29 cellular contexts compared by ENCODE assay signal in the genomic region with DNA sequence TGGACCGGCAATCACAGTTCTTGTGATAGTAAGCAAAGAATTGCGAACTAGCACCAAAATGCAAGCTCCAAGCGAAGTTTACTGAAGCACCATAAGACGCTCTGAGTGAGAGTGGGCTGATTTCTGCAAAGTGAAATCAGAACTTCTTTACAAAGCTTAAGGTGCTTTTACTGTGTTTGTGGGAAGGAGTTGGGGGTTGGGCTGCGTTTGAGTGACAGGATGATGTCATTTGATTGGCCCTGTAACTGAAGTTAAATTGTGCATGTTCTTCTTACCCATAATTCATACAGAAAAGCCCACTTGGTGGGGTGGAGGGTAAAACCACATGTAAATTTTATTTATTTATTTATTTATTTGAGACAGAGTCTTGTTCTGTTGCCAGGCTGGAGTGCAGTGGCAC.
"Had no signal": no experiment of that assay in that cellular context is flagged by ENCODE, and none has a peak within 500 bp of the region (broad histone marks: within the 10 kb centered on the region; RNA-seq: fewer than 3 reads in every experiment).

No MANE protein-coding gene starts in this region.

- H3K4me1 Mint-ChIP-seq: naive thymus-derived CD8-positive, alpha-beta T cell; nephron; stimulated activated effector memory CD8-positive, alpha-beta T cell treated with anti-CD3 and anti-CD28 coated beads, Interleukin-12 subunit alpha, Interleukin-12 subunit beta, amount 100 ng/mL, for 72 hours had no signal

- H3K27ac ChIP-seq: left lung, lower lobe of right lung, pancreas, prostate gland, sigmoid colon, spleen, suprapubic skin, thoracic aorta, tibial artery, upper lobe of right lung had no signal

- H3K27me3 Mint-ChIP-seq: naive thymus-derived CD8-positive, alpha-beta T cell; stimulated activated naive CD8-positive, alpha-beta T cell treated with anti-CD3 and anti-CD28 coated beads, Interleukin-15, Interleukin-2, amounts not matched to agents 100 ng/mL and 50 ng/mL, for 24 hours had no signal

- H3K36me3 Mint-ChIP-seq: stimulated activated effector memory CD8-positive, alpha-beta T cell treated with anti-CD3 and anti-CD28 coated beads, Interleukin-12 subunit alpha, Interleukin-12 subunit beta, amount 100 ng/mL, for 72 hours had no signal

- H3K27me3 ChIP-seq: left lung, pancreas, sigmoid colon, spleen, suprapubic skin, tibial artery, upper lobe of right lung had no signal

- H3K9me3 Mint-ChIP-seq: nephron had no signal

- H3K4me3 ChIP-seq: left lung, lower lobe of right lung, pancreas, prostate gland, sigmoid colon, spleen, suprapubic skin, thoracic aorta, tibial artery, upper lobe of right lung had no signal

- H3K4me1 ChIP-seq: left lung, lower lobe of right lung, pancreas, prostate gland, sigmoid colon, spleen, suprapubic skin, tibial artery, upper lobe of right lung had no signal

- DNase-seq: hippocampal formation; kidney glomerular epithelial cell; left colon; left lung; lower lobe of right lung; mammary epithelial cell; mesenchymal stem cell; naive thymus-derived CD8-positive, alpha-beta T cell; nucleus accumbens; pancreas; posterior cingulate gyrus; retina; right cardiac atrium; sigmoid colon; small intestine; spleen; stimulated activated CD4-positive, alpha-beta T cell treated with anti-CD3 and anti-CD28 coated beads, Interleukin-4, amount 100 ng/mL, for 24 hours; stimulated activated naive CD4-positive, alpha-beta T cell; tibial artery; trophoblast cell; upper lobe of right lung had no signal

- H3K9me3 ChIP-seq: left lung, lower lobe of right lung, pancreas, prostate gland, sigmoid colon, suprapubic skin, thoracic aorta, tibial artery, upper lobe of right lung had no signal

- H3K4me3 Mint-ChIP-seq: naive thymus-derived CD8-positive, alpha-beta T cell; nephron; stimulated activated effector memory CD8-positive, alpha-beta T cell treated with anti-CD3 and anti-CD28 coated beads, Interleukin-12 subunit alpha, Interleukin-12 subunit beta, amount 100 ng/mL, for 72 hours; stimulated activated naive CD8-positive, alpha-beta T cell treated with anti-CD3 and anti-CD28 coated beads, Interleukin-15, Interleukin-2, amounts not matched to agents 100 ng/mL and 50 ng/mL, for 24 hours had no signal

- H3K27ac Mint-ChIP-seq: naive thymus-derived CD8-positive, alpha-beta T cell; nephron; stimulated activated effector memory CD8-positive, alpha-beta T cell treated with anti-CD3 and anti-CD28 coated beads, Interleukin-12 subunit alpha, Interleukin-12 subunit beta, amount 100 ng/mL, for 72 hours; stimulated activated naive CD8-positive, alpha-beta T cell treated with anti-CD3 and anti-CD28 coated beads, Interleukin-15, Interleukin-2, amounts not matched to agents 100 ng/mL and 50 ng/mL, for 24 hours had no signal

- FAIRE-seq: keratinocyte, small intestine, urothelium cell line had no signal

- ATAC-seq: left colon; left lung; lower lobe of right lung; naive thymus-derived CD8-positive, alpha-beta T cell; pancreas; right cardiac atrium; stimulated activated effector memory CD8-positive, alpha-beta T cell treated with anti-CD3 and anti-CD28 coated beads, Interleukin-12 subunit alpha, Interleukin-12 subunit beta, amount 100 ng/mL, for 72 hours; upper lobe of right lung had no signal

- H3K36me3 ChIP-seq: left lung, lower lobe of right lung, pancreas, prostate gland, sigmoid colon, spleen, suprapubic skin, thoracic aorta, tibial artery, upper lobe of right lung had no signal
